1 cellular context compared by ENCODE assay signal in genomic region chr4:15755321-15755750, GRCh38.
TF ChIP-seq lines count a peak whose summit lies in the region.

No MANE protein-coding gene starts in this region.

TF ChIP-seq in GM12878, 131 proteins besides CTCF, POLR2A, EP300 and RAD21 (continues in another document):
- no peak for TF ChIP-seq ASH2L (IDR thresholded peaks at IDR 0.05; ENCODE audit: borderline replicate concordance, low read depth)
- no peak for TF ChIP-seq TARDBP (IDR thresholded peaks at IDR 0.05; ENCODE audit: borderline replicate concordance)
- TF ChIP-seq ATF2 (IDR thresholded peaks at IDR 0.05; ENCODE audit: low read length) = no peak
- TF ChIP-seq NR2C2 (IDR thresholded peaks at IDR 0.05; ENCODE audit: borderline replicate concordance, control insufficient read depth, insufficient read length, low read depth) = no peak
- TF ChIP-seq EED (IDR thresholded peaks at IDR 0.05; ENCODE audit: low read depth) = 0 out of 2 replicates have a peak, but pooled peaks have one; percentile 26
- no peak for TF ChIP-seq EZH2 (IDR thresholded peaks at IDR 0.05; ENCODE audit: borderline replicate concordance, control insufficient read depth, low read depth, low read length)
- TF ChIP-seq YBX1 (IDR thresholded peaks at IDR 0.05) = no peak
- TF ChIP-seq E2F8 (IDR thresholded peaks at IDR 0.05; ENCODE audit: low read depth, partially characterized antibody) = no peak
- TF ChIP-seq IKZF2 (IDR thresholded peaks at IDR 0.05) = no peak
- TF ChIP-seq HDGF (IDR thresholded peaks at IDR 0.05) = no peak
- TF ChIP-seq CREM (IDR thresholded peaks at IDR 0.05; ENCODE audit: low read depth) = no peak
- no peak for TF ChIP-seq HDAC2 (IDR thresholded peaks at IDR 0.05)
- TF ChIP-seq ZBTB33 (IDR thresholded peaks at IDR 0.05) = no peak
- TF ChIP-seq ZNF274 (IDR thresholded peaks at IDR 0.05; ENCODE audit: insufficient read depth, insufficient read length) = no peak
- TF ChIP-seq NR2F1 (conservative IDR thresholded peaks at IDR 0.05) = 0 out of 2 replicates have a peak, but pooled peaks have one; percentile 32
- TF ChIP-seq ZNF207 (IDR thresholded peaks at IDR 0.05; ENCODE audit: borderline replicate concordance) = no peak
- TF ChIP-seq ESRRA (IDR thresholded peaks at IDR 0.05; ENCODE audit: low read length) = no peak
- no peak for TF ChIP-seq GATAD2B (conservative IDR thresholded peaks at IDR 0.05; ENCODE audit: low read depth)
- no peak for TF ChIP-seq IRF4 (IDR thresholded peaks at IDR 0.05; ENCODE audit: low read depth, low read length)
- TF ChIP-seq BRCA1 (IDR thresholded peaks at IDR 0.05; ENCODE audit: low read depth, low read length) = no peak
- peak; percentile 59 for TF ChIP-seq RUNX3 (IDR thresholded peaks at IDR 0.05; ENCODE audit: low read length)
- TF ChIP-seq PRDM15 (CRISPR knock-in tag; IDR thresholded peaks at IDR 0.05) = no peak
- TF ChIP-seq IKZF1 (conservative IDR thresholded peaks at IDR 0.05) = no peak
- TF ChIP-seq CREB1 (IDR thresholded peaks at IDR 0.05; ENCODE audit: low read depth) = no peak
- TF ChIP-seq MYB (IDR thresholded peaks at IDR 0.05; ENCODE audit: borderline replicate concordance, low read depth, low read length) = no peak
- TF ChIP-seq RCOR1 (conservative IDR thresholded peaks at IDR 0.05; ENCODE audit: low read depth, low read length) = no peak
- TF ChIP-seq RB1 (IDR thresholded peaks at IDR 0.05; ENCODE audit: borderline replicate concordance) = no peak
- no peak for TF ChIP-seq NR2C1 (IDR thresholded peaks at IDR 0.05)
- no peak for TF ChIP-seq PKNOX1 (IDR thresholded peaks at IDR 0.05)
- no peak for TF ChIP-seq SMC3 (IDR thresholded peaks at IDR 0.05; ENCODE audit: borderline replicate concordance, low read length)
- TF ChIP-seq RAD51 (IDR thresholded peaks at IDR 0.05) = no peak
- no peak for TF ChIP-seq ELK1 (IDR thresholded peaks at IDR 0.05; ENCODE audit: low read depth, low read length)
- peak; percentile 59; the same call in 1 of the 2 replicates for TF ChIP-seq TCF7 (IDR thresholded peaks at IDR 0.05; ENCODE audit: borderline replicate concordance)
- no peak for TF ChIP-seq CHD2 (IDR thresholded peaks at IDR 0.05; ENCODE audit: borderline replicate concordance, low read depth, low read length)
- no peak for TF ChIP-seq STAT1 (conservative IDR thresholded peaks at IDR 0.05)
- no peak for TF ChIP-seq FOS (IDR thresholded peaks at IDR 0.05; ENCODE audit: borderline replicate concordance, extremely low read depth, insufficient read length)
- TF ChIP-seq ETV6 (conservative IDR thresholded peaks at IDR 0.05 in 1 of 2, IDR thresholded peaks at IDR 0.05 in 1 of 2; ENCODE audit: borderline replicate concordance in 1 of 2, low read depth in 1 of 2) = no peak
- TF ChIP-seq E2F4 (IDR thresholded peaks at IDR 0.05; ENCODE audit: low read depth, low read length) = no peak
- peak; percentile 15; the same call in 1 of the 2 replicates for TF ChIP-seq JUNB (IDR thresholded peaks at IDR 0.05)
- no peak for TF ChIP-seq ZNF622 (IDR thresholded peaks at IDR 0.05)
- TF ChIP-seq NRF1 (conservative IDR thresholded peaks at IDR 0.05; ENCODE audit: low read depth, low read length) = no peak
- TF ChIP-seq CEBPB (IDR thresholded peaks at IDR 0.05; ENCODE audit: borderline replicate concordance in 1 of 2, low read depth in 2 of 2, low read length in 2 of 2) = no peak
- TF ChIP-seq TCF12 (IDR thresholded peaks at IDR 0.05; ENCODE audit: low read depth, low read length) = no peak
- TF ChIP-seq YY1 (IDR thresholded peaks at IDR 0.05; ENCODE audit: low read depth, low read length) = no peak
- no peak for TF ChIP-seq RELB (IDR thresholded peaks at IDR 0.05; ENCODE audit: low read depth)
- no peak for TF ChIP-seq SMARCA5 (IDR thresholded peaks at IDR 0.05)
- TF ChIP-seq ZNF592 (IDR thresholded peaks at IDR 0.05) = no peak
- no peak for TF ChIP-seq TAF1 (IDR thresholded peaks at IDR 0.05; ENCODE audit: borderline replicate concordance, low read depth, low read length)
- peak; percentile 34; the same call in 1 of the 2 replicates for TF ChIP-seq NFIC (IDR thresholded peaks at IDR 0.05; ENCODE audit: low read depth, low read length)
